Comparison of ENCODE assay signal across 7 cellular contexts in genomic region chr20:52083627-52084232, GRCh38.
A peak's percentile ranks its signal among the peaks of the same experiment; 100 is the strongest.
DNase-seq lines count a peak whose midpoint lies in the region; ATAC-seq and TF ChIP-seq lines count a peak whose summit lies in the region.

No MANE protein-coding gene starts in this region.

- H3K36me3 ChIP-seq in GM06990 (ENCODE audit: control insufficient read depth, insufficient read depth, low read length): peaks cover 7% of the 10 kb centered on the region

- peak; percentile 97 for ATAC-seq in SK-N-SH treated with all-trans-retinoic acid at 6 μM for 48 hours
- ATAC-seq in left colon: peak; percentile 65

- H3K4me3 ChIP-seq in GM06990 (replicated peaks; ENCODE audit: low read depth, low read length): no peak overlapping the region

- DNase-seq in GM06990 (ENCODE audit: extremely low read depth, insufficient read length) (no peak), NAMALWA (ENCODE audit: low spot score) (peak; percentile 61), cerebellum (ENCODE audit: low spot score) (peak; percentile 61), left colon (peak in 1 of 2 donors; percentile 58), cortex of kidney (lab: John Stamatoyannopoulos, UW) (no peak)
- peak; percentile 9 for DNase-seq in stimulated activated CD8-positive, alpha-beta memory T cell treated with anti-CD3 and anti-CD28 coated beads, Interleukin-15, amount 100 ng/mL, for 1 hour (ENCODE audit: low read depth)

- no peaks in the 10 kb centered on the region for H3K27me3 ChIP-seq in GM06990 (replicated peaks; ENCODE audit: control insufficient read depth, insufficient read depth, low read length)

- peak; percentile 43 for TF ChIP-seq CTCF in GM06990 (IDR thresholded peaks at IDR 0.05; ENCODE audit: insufficient read depth, low read length, poor library complexity, severe bottlenecking)

- intact Hi-C loops in left colon (cut with DNase I, micrococcal nuclease): loop anchor here in 1 of 2 donors (10.0 kb wide), 1 partner anchor 449 kb away; no protein-coding TSS in a partner anchor

TF ChIP-seq in SK-N-SH treated with all-trans-retinoic acid at 6 μM for 48 hours, 23 proteins besides CTCF, POLR2A, EP300 and RAD21:
- TF ChIP-seq ARNTL (CRISPR knock-in tag; IDR thresholded peaks at IDR 0.05; ENCODE audit: borderline replicate concordance, low read depth) (no peak), SNAI2 (CRISPR knock-in tag; IDR thresholded peaks at IDR 0.05) (no peak), PATZ1 (CRISPR knock-in tag; IDR thresholded peaks at IDR 0.05; ENCODE audit: borderline replicate concordance) (no peak), GLIS3 (CRISPR knock-in tag; IDR thresholded peaks at IDR 0.05) (no peak), TCF4 (CRISPR knock-in tag; IDR thresholded peaks at IDR 0.05; ENCODE audit: borderline replicate concordance) (no peak), TOX (CRISPR knock-in tag; IDR thresholded peaks at IDR 0.05; ENCODE audit: borderline replicate concordance) (no peak)

Comparison
In these comparisons a context has a peak if more than half of its experiments do, and no peak if none do; other contexts are left out.
1. DNase-seq: peak in NAMALWA (single experiment), cerebellum (single experiment) and stimulated activated CD8-positive, alpha-beta memory T cell treated with anti-CD3 and anti-CD28 coated beads, Interleukin-15, amount 100 ng/mL, for 1 hour (single experiment); none in GM06990 (single experiment) and cortex of kidney (single experiment).